1 cellular context compared by ENCODE assay signal in genomic region chr2:138724765-138725459, GRCh38.
TF ChIP-seq lines count a peak whose summit lies in the region.

No MANE protein-coding gene starts in this region.

TF ChIP-seq in HepG2, 621 proteins besides CTCF, POLR2A, EP300 and RAD21 (continued from another document and continues in another):
- TF ChIP-seq ZNF510 (CRISPR knock-in tag; IDR thresholded peaks at IDR 0.05; ENCODE audit: low read depth) (peak; percentile 73; the same call in 1 of the 2 replicates), TFAP4 (IDR thresholded peaks at IDR 0.05; ENCODE audit: borderline replicate concordance, low read depth) (peak; percentile 80), ZNF232 (CRISPR knock-in tag; IDR thresholded peaks at IDR 0.05; ENCODE audit: borderline replicate concordance) (no peak), DMTF1 (CRISPR knock-in tag; IDR thresholded peaks at IDR 0.05) (no peak), ZBTB34 (CRISPR knock-in tag; IDR thresholded peaks at IDR 0.05) (0 out of 2 replicates have a peak, but pooled peaks have one; percentile 31), GATAD2A (CRISPR knock-in tag; IDR thresholded peaks at IDR 0.05) (peak; percentile 75), BATF2 (CRISPR knock-in tag; IDR thresholded peaks at IDR 0.05) (no peak), FOXP4 (CRISPR knock-in tag; IDR thresholded peaks at IDR 0.05) (peak; percentile 52; the same call in 1 of the 2 replicates), ZMAT3 (CRISPR knock-in tag; conservative IDR thresholded peaks at IDR 0.05) (no peak), NCOA2 (CRISPR knock-in tag; IDR thresholded peaks at IDR 0.05) (peak; percentile 62), FOXM1 (CRISPR knock-in tag; IDR thresholded peaks at IDR 0.05) (no peak), ELF3 (CRISPR knock-in tag; IDR thresholded peaks at IDR 0.05) (no peak), FLYWCH1 (CRISPR knock-in tag; IDR thresholded peaks at IDR 0.05) (no peak), SAP130 (CRISPR knock-in tag; IDR thresholded peaks at IDR 0.05; ENCODE audit: low read depth) (peak; percentile 48), ZSCAN20 (CRISPR knock-in tag; IDR thresholded peaks at IDR 0.05; ENCODE audit: borderline replicate concordance) (no peak), FOXA1 (IDR thresholded peaks at IDR 0.05) (no peak), FOXA1 (CRISPR knock-in tag; IDR thresholded peaks at IDR 0.05) (peak; percentile 13; the same call in 1 of the 2 replicates), HHEX (CRISPR knock-in tag; IDR thresholded peaks at IDR 0.05) (peak; percentile 13; the same call in 1 of the 2 replicates), TEAD3 (CRISPR knock-in tag; optimal IDR thresholded peaks at IDR 0.05; ENCODE audit: borderline replicate concordance) (peak; percentile 18), CREB1 (IDR thresholded peaks at IDR 0.05) (no peak), CREB1 (CRISPR knock-in tag; IDR thresholded peaks at IDR 0.05) (peak; percentile 58), ZNF558 (CRISPR knock-in tag; IDR thresholded peaks at IDR 0.05; ENCODE audit: borderline replicate concordance) (no peak), FOXA3 (CRISPR knock-in tag; IDR thresholded peaks at IDR 0.05) (peak; percentile 65), CREM (IDR thresholded peaks at IDR 0.05) (peak; percentile 39; the same call in 1 of the 2 replicates), CREM (CRISPR knock-in tag; IDR thresholded peaks at IDR 0.05) (no peak), MAFF (IDR thresholded peaks at IDR 0.05; ENCODE audit: low read depth, low read length) (peak; percentile 68), HNF4A (CRISPR knock-in tag; IDR thresholded peaks at IDR 0.05) (peak; percentile 31; the same call in 1 of the 2 replicates), BCL6 (CRISPR knock-in tag; IDR thresholded peaks at IDR 0.05) (peak; percentile 33; the same call in 1 of the 2 replicates), MAFK (conservative IDR thresholded peaks at IDR 0.05 in 1 of 2, IDR thresholded peaks at IDR 0.05 in 1 of 2; ENCODE audit: low read length in 2 of 2) (peak; percentile 55 to 65), IKZF5 (CRISPR knock-in tag; IDR thresholded peaks at IDR 0.05) (no peak), ZNF138 (CRISPR knock-in tag; IDR thresholded peaks at IDR 0.05; ENCODE audit: low read depth) (no peak), SOX13 (IDR thresholded peaks at IDR 0.05) (no peak), SOX13 (CRISPR knock-in tag; conservative IDR thresholded peaks at IDR 0.05 in 1 of 2, IDR thresholded peaks at IDR 0.05 in 1 of 2) (peak in 1 of 2 experiments; percentile 59; a peak in 1 of 4 replicates), ZNF605 (CRISPR knock-in tag; IDR thresholded peaks at IDR 0.05) (no peak), KLF16 (CRISPR knock-in tag; IDR thresholded peaks at IDR 0.05) (0 out of 4 replicates have a peak, but pooled peaks of 1 of the 2 experiments have one; percentile 24), HNF1A (IDR thresholded peaks at IDR 0.05; ENCODE audit: low read depth) (peak; percentile 93), HNF1A (CRISPR knock-in tag; IDR thresholded peaks at IDR 0.05; ENCODE audit: borderline replicate concordance) (peak; percentile 97), FOXJ3 (CRISPR knock-in tag; IDR thresholded peaks at IDR 0.05; ENCODE audit: borderline replicate concordance) (peak; percentile 53; the same call in 1 of the 2 replicates), GMEB1 (CRISPR knock-in tag; IDR thresholded peaks at IDR 0.05; ENCODE audit: borderline replicate concordance) (no peak), HDAC1 (CRISPR knock-in tag; IDR thresholded peaks at IDR 0.05) (peak; percentile 31; the same call in 1 of the 2 replicates), ZNF737 (CRISPR knock-in tag; IDR thresholded peaks at IDR 0.05; ENCODE audit: borderline replicate concordance) (no peak), HMG20A (CRISPR knock-in tag; IDR thresholded peaks at IDR 0.05; ENCODE audit: borderline replicate concordance) (peak; percentile 46; the same call in 1 of the 2 replicates), ESRRA (CRISPR knock-in tag; IDR thresholded peaks at IDR 0.05; ENCODE audit: low read depth) (0 out of 2 replicates have a peak, but pooled peaks have one; percentile 25), ZNF503 (CRISPR knock-in tag; IDR thresholded peaks at IDR 0.05) (peak; percentile 62; the same call in 1 of the 2 replicates)
